ENCODE assay signal across 19 cellular contexts in genomic region chr19:8573316-8573715, GRCh38. TPM values are rescaled to one million over a fixed set of nuclear protein-coding genes. Genes with fewer than 3 reads are reported as not detected.
DNase-seq lines count a peak whose midpoint lies in the region; ATAC-seq, FAIRE-seq and TF ChIP-seq lines count a peak whose summit lies in the region.
"Had no signal": no experiment of that assay in that cellular context is flagged by ENCODE, and none has a peak within 500 bp of the region (broad histone marks: within the 10 kb centered on the region; RNA-seq: fewer than 3 reads in every experiment).

No MANE protein-coding gene starts in this region.

- ATAC-seq in activated naive CD8-positive, alpha-beta T cell treated with anti-CD3 and anti-CD28 coated beads, Interleukin-2, amount 10 ng/mL, durations not matched to agents 7 days and 5 days (ENCODE audit: low read depth), result no peak
- peak in 1 of 2 donors; percentile 2 for ATAC-seq in natural killer cell treated with Interleukin-12 subunit alpha and Interleukin-12 subunit beta and Interleukin-15 and Interleukin-18, amount 100 ng/mL, for 72 hours
- ATAC-seq: gastroesophageal sphincter, left lobe of liver, right cardiac atrium had no signal

- no peak overlapping the region for H3K4me3 ChIP-seq in kidney (ENCODE audit: low read length in 2 of 2)
- no peak overlapping the region for H3K4me3 ChIP-seq in sigmoid colon
- H3K4me3 ChIP-seq: gastroesophageal sphincter had no signal

- H3K9me3 Mint-ChIP-seq in IgD-negative memory B cell, result peaks cover 0 to 4% (median 0%) of the 10 kb centered on the region in 3 donors
- no peaks in the 10 kb centered on the region for H3K9me3 Mint-ChIP-seq in activated naive CD8-positive, alpha-beta T cell treated with anti-CD3 and anti-CD28 coated beads, Interleukin-2, amount 10 ng/mL, durations not matched to agents 7 days and 5 days
- H3K9me3 Mint-ChIP-seq in natural killer cell treated with Interleukin-12 subunit alpha and Interleukin-12 subunit beta and Interleukin-15 and Interleukin-18, amount 100 ng/mL, for 72 hours, result peaks cover 3% of the 10 kb centered on the region

- peak overlapping the region; percentile 7 to 89 (median 68) for H3K27ac Mint-ChIP-seq in IgD-negative memory B cell
- H3K27ac Mint-ChIP-seq in activated naive CD8-positive, alpha-beta T cell treated with anti-CD3 and anti-CD28 coated beads, Interleukin-2, amount 10 ng/mL, durations not matched to agents 7 days and 5 days, result peak overlapping the region; percentile 73
- peak overlapping the region; percentile 73 to 89 for H3K27ac Mint-ChIP-seq in natural killer cell treated with Interleukin-12 subunit alpha and Interleukin-12 subunit beta and Interleukin-15 and Interleukin-18, amount 100 ng/mL, for 72 hours

- TF ChIP-seq CTCF in kidney (IDR thresholded peaks at IDR 0.05; ENCODE audit: borderline replicate concordance, extremely low read depth, insufficient read depth) (no peak), sigmoid colon (IDR thresholded peaks at IDR 0.05) (no peak)

- H3K27ac ChIP-seq in kidney (ENCODE audit: low read depth in 2 of 2, low read length in 2 of 2) (no peak overlapping the region), sigmoid colon (no peak overlapping the region)
- H3K27ac ChIP-seq: gastroesophageal sphincter had no signal

- FAIRE-seq in kidney (lab: Jason Lieb, UNC), result no peak
- FAIRE-seq: H1 had no signal

- peaks cover 11% of the 10 kb centered on the region for H3K36me3 Mint-ChIP-seq in IgD-negative memory B cell
- peaks cover 49% of the 10 kb centered on the region for H3K36me3 Mint-ChIP-seq in activated naive CD8-positive, alpha-beta T cell treated with anti-CD3 and anti-CD28 coated beads, Interleukin-2, amount 10 ng/mL, durations not matched to agents 7 days and 5 days
- peaks cover 12% of the 10 kb centered on the region for H3K36me3 Mint-ChIP-seq in natural killer cell treated with Interleukin-12 subunit alpha and Interleukin-12 subunit beta and Interleukin-15 and Interleukin-18, amount 100 ng/mL, for 72 hours

- H3K27me3 ChIP-seq in sigmoid colon, result peaks cover under 1 to 16% (median 13%) of the 10 kb centered on the region in 3 donors

- no peak overlapping the region for H3K9ac ChIP-seq in kidney (ENCODE audit: low read length in 2 of 2)

- no peaks in the 10 kb centered on the region for H3K36me3 ChIP-seq in kidney (ENCODE audit: control insufficient read depth in 1 of 2, insufficient read depth in 2 of 2, low read length in 2 of 2)
- H3K36me3 ChIP-seq in sigmoid colon, result no peaks in the 10 kb centered on the region
- H3K36me3 ChIP-seq: gastroesophageal sphincter had no signal

- DNase-seq in activated naive CD4-positive, alpha-beta T cell treated with Interleukin-2 at 50 U/mL for 16 hours, result peak; percentile 43
- DNase-seq in activated naive CD4-positive, alpha-beta T cell treated with anti-CD3 and anti-CD28 coated beads, Interleukin-2, amount 50 U/mL, for 16 hours, result no peak
- DNase-seq in activated naive CD8-positive, alpha-beta T cell treated with anti-CD3 and anti-CD28 coated beads, Interleukin-2, amount 10 ng/mL, durations not matched to agents 7 days and 5 days, result no peak
- DNase-seq in natural killer cell treated with Interleukin-12 subunit alpha and Interleukin-12 subunit beta and Interleukin-15 and Interleukin-18, amount 100 ng/mL, for 72 hours (ENCODE audit: low spot score), result no peak
- no peak for DNase-seq in kidney
- no peak for DNase-seq in sigmoid colon
- DNase-seq in HT-29 (ENCODE audit: low spot score), result no peak
- DNase-seq: erythroblast, NCI-H2029 treated with DMSO at 0.1 percent for 48 hours, NCI-H446 treated with DMSO at 0.1 percent for 48 hours had no signal

- no peak for TF ChIP-seq POLR2A in sigmoid colon (IDR thresholded peaks at IDR 0.05)

- POLR2A ChIA-PET in activated naive CD8-positive, alpha-beta T cell treated with anti-CD3 and anti-CD28 coated beads, Interleukin-2, amount 10 ng/mL, durations not matched to agents 7 days and 5 days (lab: Charles Lee), result no interaction called here

- peaks cover 30 to 72% (median 55%) of the 10 kb centered on the region in 3 donors for H3K4me1 Mint-ChIP-seq in IgD-negative memory B cell
- peaks cover 66% of the 10 kb centered on the region for H3K4me1 Mint-ChIP-seq in activated naive CD8-positive, alpha-beta T cell treated with anti-CD3 and anti-CD28 coated beads, Interleukin-2, amount 10 ng/mL, durations not matched to agents 7 days and 5 days
- H3K4me1 Mint-ChIP-seq in natural killer cell treated with Interleukin-12 subunit alpha and Interleukin-12 subunit beta and Interleukin-15 and Interleukin-18, amount 100 ng/mL, for 72 hours (ENCODE audit: low read depth in 2 of 2), result peaks cover 74% of the 10 kb centered on the region in 2 donors

- 82 to 85% methylated on average over 7 of the region's 7 CpGs for WGBS in sigmoid colon, 2 donors

- H3K4me3 Mint-ChIP-seq in IgD-negative memory B cell, result peak overlapping the region in 3 of 4 donors; percentile 40 to 76 (median 63)
- peak overlapping the region; percentile 99 for H3K4me3 Mint-ChIP-seq in activated naive CD8-positive, alpha-beta T cell treated with anti-CD3 and anti-CD28 coated beads, Interleukin-2, amount 10 ng/mL, durations not matched to agents 7 days and 5 days
- peak overlapping the region; percentile 94 for H3K4me3 Mint-ChIP-seq in natural killer cell treated with Interleukin-12 subunit alpha and Interleukin-12 subunit beta and Interleukin-15 and Interleukin-18, amount 100 ng/mL, for 72 hours

- intact Hi-C loops in kidney (cut with DNase I), result no loop called here
- intact Hi-C loops in sigmoid colon (cut with DNase I), result no loop called here

- no peaks in the 10 kb centered on the region for H3K27me3 Mint-ChIP-seq in IgD-negative memory B cell
- no peaks in the 10 kb centered on the region for H3K27me3 Mint-ChIP-seq in activated naive CD8-positive, alpha-beta T cell treated with anti-CD3 and anti-CD28 coated beads, Interleukin-2, amount 10 ng/mL, durations not matched to agents 7 days and 5 days
- no peaks in the 10 kb centered on the region for H3K27me3 Mint-ChIP-seq in natural killer cell treated with Interleukin-12 subunit alpha and Interleukin-12 subunit beta and Interleukin-15 and Interleukin-18, amount 100 ng/mL, for 72 hours

- H3K4me1 ChIP-seq in kidney (ENCODE audit: control insufficient read depth in 1 of 2, insufficient read depth in 1 of 2, low read depth in 1 of 2, low read length in 2 of 2) (no peaks in the 10 kb centered on the region), sigmoid colon (no peaks in the 10 kb centered on the region)

- no peak for TF ChIP-seq EP300 in sigmoid colon (IDR thresholded peaks at IDR 0.05)

- H3K9me3 ChIP-seq in kidney (ENCODE audit: control insufficient read depth in 1 of 2, low read length in 2 of 2) (no peaks in the 10 kb centered on the region), sigmoid colon (no peaks in the 10 kb centered on the region)
- H3K9me3 ChIP-seq: gastroesophageal sphincter had no signal

RNA-seq across cellular contexts. Expression of gene MYO1F, which starts 3.9 kb away (rescaled TPM):
- polyA plus RNA-seq in IgD-negative memory B cell, result 40.9 TPM
- total RNA-seq in activated naive CD8-positive, alpha-beta T cell treated with anti-CD3 and anti-CD28 coated beads, Interleukin-2, amount 10 ng/mL, durations not matched to agents 7 days and 5 days, result 100 to 1,000 TPM; 306 to 332 TPM
- 100 to 1,000 TPM; 216 to 232 TPM for total RNA-seq in natural killer cell treated with Interleukin-12 subunit alpha and Interleukin-12 subunit beta and Interleukin-15 and Interleukin-18, amount 100 ng/mL, for 72 hours
- 35.8 TPM for total RNA-seq in kidney
- 1.7 TPM for polyA plus RNA-seq in kidney (ENCODE audit: insufficient read depth, low read depth, low replicate concordance)
- total RNA-seq in sigmoid colon, result 10 to 100 TPM in 3 of 4 donors, 1 to 10 TPM in 1; 7.4 to 13.2 (median 11.6) TPM
- polyA plus RNA-seq in sigmoid colon, result 10 to 100 TPM in 1 of 3 donors, 1 to 10 TPM in 2; 6.6 to 19.4 (median 6.9) TPM
- not detected in 2 replicates for total RNA-seq in HT-29 (2014; rRNA removed; shearing (Covaris generic))

RNA-seq across cellular contexts. Expression of gene ADAMTS10, which starts 37.2 kb away (rescaled TPM):
- polyA plus RNA-seq in IgD-negative memory B cell, result not detected
- total RNA-seq in activated naive CD8-positive, alpha-beta T cell treated with anti-CD3 and anti-CD28 coated beads, Interleukin-2, amount 10 ng/mL, durations not matched to agents 7 days and 5 days, result 10 to 100 TPM; 40.3 to 41.3 TPM
- total RNA-seq in natural killer cell treated with Interleukin-12 subunit alpha and Interleukin-12 subunit beta and Interleukin-15 and Interleukin-18, amount 100 ng/mL, for 72 hours, result 10 to 100 TPM in 1 of 2 donors, 1 to 10 TPM in 1; 8.2 to 11.3 TPM
- total RNA-seq in kidney, result 48.8 TPM
- polyA plus RNA-seq in kidney (ENCODE audit: insufficient read depth, low read depth, low replicate concordance), result 8.9 TPM
- total RNA-seq in sigmoid colon, result 10 to 100 TPM; 20.3 to 90.6 (median 27.2) TPM
- polyA plus RNA-seq in sigmoid colon, result 10 to 100 TPM in 1 of 3 donors, 1 to 10 TPM in 1, not detected in 1; 1.2 to 13.7 TPM
- total RNA-seq in HT-29 (2014; rRNA removed; shearing (Covaris generic)), result not detected in 2 replicates

RNA-seq across cellular contexts. Expression of gene NFILZ, which starts 57.1 kb away (rescaled TPM):
- polyA plus RNA-seq in IgD-negative memory B cell (not detected), kidney (ENCODE audit: insufficient read depth, low read depth, low replicate concordance) (not detected), sigmoid colon (not detected)
- not detected for total RNA-seq in activated naive CD8-positive, alpha-beta T cell treated with anti-CD3 and anti-CD28 coated beads, Interleukin-2, amount 10 ng/mL, durations not matched to agents 7 days and 5 days
- total RNA-seq in natural killer cell treated with Interleukin-12 subunit alpha and Interleukin-12 subunit beta and Interleukin-15 and Interleukin-18, amount 100 ng/mL, for 72 hours, result not detected
- total RNA-seq in kidney (not detected), sigmoid colon (not detected)
- not detected in 2 replicates for total RNA-seq in HT-29 (2014; rRNA removed; shearing (Covaris generic))
- total RNA-seq: dermis microvascular lymphatic vessel endothelial cell, gastroesophageal sphincter, H1, left lobe of liver, osteocyte, right cardiac atrium, urinary bladder had no signal
- polyA plus RNA-seq: AG04450, H1, right cardiac atrium, urinary bladder had no signal

RNA-seq across cellular contexts. Expression of gene ZNF414, which starts 59.3 kb away (rescaled TPM):
- 22.2 TPM for polyA plus RNA-seq in IgD-negative memory B cell
- 10 to 100 TPM; 38.2 to 40.5 TPM for total RNA-seq in activated naive CD8-positive, alpha-beta T cell treated with anti-CD3 and anti-CD28 coated beads, Interleukin-2, amount 10 ng/mL, durations not matched to agents 7 days and 5 days
- total RNA-seq in natural killer cell treated with Interleukin-12 subunit alpha and Interleukin-12 subunit beta and Interleukin-15 and Interleukin-18, amount 100 ng/mL, for 72 hours, result 10 to 100 TPM; 15.5 to 16.8 TPM
- total RNA-seq in kidney, result 29.6 TPM
- polyA plus RNA-seq in kidney (ENCODE audit: insufficient read depth, low read depth, low replicate concordance), result 20.4 TPM
- total RNA-seq in sigmoid colon, result 10 to 100 TPM in 2 of 4 donors, 1 to 10 TPM in 2; 3.6 to 18.9 (median 10.9) TPM
- 10 to 100 TPM; 17.1 to 31.0 (median 24.0) TPM for polyA plus RNA-seq in sigmoid colon
- total RNA-seq in HT-29 (2014; rRNA removed; shearing (Covaris generic)), result 9.8 and 15.7 TPM in 2 replicates
